Comparison of ENCODE assay signal across 14 cellular contexts in genomic region chr12:47754126-47754525, GRCh38. TPM values are rescaled to one million over a fixed set of nuclear protein-coding genes. Genes with fewer than 3 reads are reported as not detected.
A peak's percentile ranks its signal among the peaks of the same experiment; 100 is the strongest.
DNase-seq lines count a peak whose midpoint lies in the region; ATAC-seq, FAIRE-seq and TF ChIP-seq lines count a peak whose summit lies in the region.
"Had no signal": no experiment of that assay in that cellular context is flagged by ENCODE, and none has a peak within 500 bp of the region (broad histone marks: within the 10 kb centered on the region; RNA-seq: fewer than 3 reads in every experiment).

No MANE protein-coding gene starts in this region.

- TF ChIP-seq CTCF in RWPE2 (IDR thresholded peaks at IDR 0.05; ENCODE audit: poor library complexity, severe bottlenecking) = no peak

- H3K4me1 ChIP-seq in GM23248 (ENCODE audit: insufficient read depth) (peaks cover 30% of the 10 kb centered on the region), RWPE2 (ENCODE audit: insufficient read depth, poor library complexity, severe bottlenecking) (peaks cover 53% of the 10 kb centered on the region), iPS-20b (ENCODE audit: insufficient read depth, low read length) (peaks cover 30% of the 10 kb centered on the region), stomach smooth muscle (ENCODE audit: control insufficient read depth, insufficient read depth, low read length) (peaks cover 37% of the 10 kb centered on the region), small intestine (ENCODE audit: control insufficient read depth in 2 of 2, insufficient read depth in 1 of 2, low read depth in 1 of 2, low read length in 1 of 2) (peaks cover 3 to 10% of the 10 kb centered on the region in 2 donors)

- H3K79me2 ChIP-seq in GM23248 (ENCODE audit: insufficient read depth) = no peaks in the 10 kb centered on the region

- no peaks in the 10 kb centered on the region for H3K9me3 ChIP-seq in GM23248 (ENCODE audit: low read depth)
- no peaks in the 10 kb centered on the region for H3K9me3 ChIP-seq in RWPE2 (ENCODE audit: severe bottlenecking)
- H3K9me3 ChIP-seq in iPS-20b (ENCODE audit: insufficient read depth, low read depth, low read length) = no peaks in the 10 kb centered on the region
- H3K9me3 ChIP-seq in stomach smooth muscle (ENCODE audit: control insufficient read depth in 2 of 2, low read length in 2 of 2) = no peaks in the 10 kb centered on the region
- no peaks in the 10 kb centered on the region for H3K9me3 ChIP-seq in small intestine (ENCODE audit: control insufficient read depth, low read depth)

- H2AFZ ChIP-seq in GM23248 = no peak overlapping the region

- H3K9me2 ChIP-seq in GM23248 (ENCODE audit: insufficient read depth) = no peaks in the 10 kb centered on the region

- H3K4me3 ChIP-seq in GM23248 (no peak overlapping the region), RWPE2 (ENCODE audit: severe bottlenecking) (no peak overlapping the region), iPS-20b (ENCODE audit: low read length) (no peak overlapping the region), stomach smooth muscle (ENCODE audit: low read length in 2 of 2) (no peak overlapping the region), small intestine (ENCODE audit: low read depth in 1 of 2, low read length in 2 of 2) (no peak overlapping the region)

- H3F3A ChIP-seq in GM23248 (ENCODE audit: insufficient read depth) = peaks cover 23% of the 10 kb centered on the region

- in situ Hi-C loops in GM23248 (cut with MboI) = no loop called here

- H3K27ac ChIP-seq in GM23248 = no peak overlapping the region
- peak overlapping the region; percentile 98 for H3K27ac ChIP-seq in RWPE2 (ENCODE audit: poor library complexity, severe bottlenecking)
- H3K27ac ChIP-seq in iPS-20b (ENCODE audit: low read length) = no peak overlapping the region
- peak overlapping the region; percentile 24 for H3K27ac ChIP-seq in stomach smooth muscle (ENCODE audit: low read length)
- peak overlapping the region in 1 of 2 donors; percentile 89 for H3K27ac ChIP-seq in small intestine (ENCODE audit: low read depth in 1 of 2, low read length in 1 of 2)

- no peak for FAIRE-seq in small intestine (lab: Jason Lieb, UNC)

- no peaks in the 10 kb centered on the region for H4K20me1 ChIP-seq in GM23248 (ENCODE audit: insufficient read depth)

- H3K27me3 ChIP-seq in GM23248 (replicated peaks; ENCODE audit: insufficient read depth) = no peaks in the 10 kb centered on the region
- H3K27me3 ChIP-seq in RWPE2 (ENCODE audit: insufficient read depth, poor library complexity, severe bottlenecking) = no peaks in the 10 kb centered on the region
- 0 out of 2 replicates have a peak, but pooled peaks cover 11% of the 10 kb centered on the region for H3K27me3 ChIP-seq in iPS-20b (ENCODE audit: insufficient read depth, low read length)
- no peaks in the 10 kb centered on the region for H3K27me3 ChIP-seq in stomach smooth muscle (ENCODE audit: control insufficient read depth in 1 of 2, insufficient read depth in 2 of 2, low read length in 2 of 2)
- no peaks in the 10 kb centered on the region for H3K27me3 ChIP-seq in small intestine (ENCODE audit: control insufficient read depth in 2 of 2, insufficient read depth in 2 of 2, low read length in 2 of 2)

- H3K9ac ChIP-seq in GM23248 (no peak overlapping the region), iPS-20b (ENCODE audit: low read depth, low read length) (peak overlapping the region; percentile 32; the same call in 1 of the 2 replicates), stomach smooth muscle (ENCODE audit: low read length in 2 of 2) (peak overlapping the region in 1 of 2 donors; percentile 20)

- DNase-seq in GM23248 = no peak
- no peak for DNase-seq in RWPE2 (ENCODE audit: low spot score)
- no peak for DNase-seq in DMS114 treated with DMSO at 0.1 percent for 48 hours (lab: John Stamatoyannopoulos, UW; ENCODE audit: unreplicated experiment)
- DNase-seq in small intestine = no peak
- DNase-seq: activated CD4-positive, alpha-beta T cell treated with anti-CD3 and anti-CD28 coated beads for 36 hours; activated naive CD4-positive, alpha-beta T cell treated with Interleukin-2 at 50 U/mL for 16 hours; CD8-positive, alpha-beta memory T cell; effector memory CD4-positive, alpha-beta T cell; stimulated activated CD4-positive, alpha-beta T cell treated with anti-CD3 and anti-CD28 coated beads, Interleukin-4, amount 100 ng/mL, for 4 hours had no signal

- H3K36me3 ChIP-seq in GM23248 (ENCODE audit: low read depth) (no peaks in the 10 kb centered on the region), RWPE2 (ENCODE audit: low read depth) (peaks cover 14% of the 10 kb centered on the region), iPS-20b (ENCODE audit: insufficient read depth, low read depth, low read length) (no peaks in the 10 kb centered on the region), stomach smooth muscle (ENCODE audit: control insufficient read depth in 2 of 2, insufficient read depth in 2 of 2, low read length in 2 of 2) (no peaks in the 10 kb centered on the region), small intestine (ENCODE audit: control insufficient read depth in 2 of 2, insufficient read depth in 2 of 2, low read length in 2 of 2) (no peaks in the 10 kb centered on the region)

- peak overlapping the region; percentile 22 for H3K4me2 ChIP-seq in GM23248 (ENCODE audit: unreplicated experiment)

- WGBS in GM23248 (ENCODE audit: low coverage in 1 of 2, low lambda C conversion rate in 2 of 2, missing lambda C conversion rate in 2 of 2), 2 experiments = 86 to 93% methylated on average over 4 of the region's 4 CpGs
- WGBS in small intestine, 3 donors = 77 to 82% (median 78%) methylated on average over 4 of the region's 4 CpGs

- ATAC-seq in RWPE2 (ENCODE audit: low read depth) = peak; percentile 28
- ATAC-seq in HG03378 (IDR thresholded peaks at IDR 0.05; ENCODE audit: unreplicated experiment) = no peak
- no peak for ATAC-seq in HG03045 (IDR thresholded peaks at IDR 0.05; ENCODE audit: unreplicated experiment)
- ATAC-seq: activated CD4-positive, alpha-beta T cell treated with anti-CD3 and anti-CD28 coated beads for 36 hours had no signal

RNA-seq across cellular contexts. Expression of gene RAPGEF3, which starts 4.6 kb away (rescaled TPM):
- 1.3 and 3.7 TPM in 2 replicates for total RNA-seq in GM23248 (2014; rRNA removed; shearing (Covaris generic))
- polyA plus RNA-seq in GM23248 (2016; fragmentation: Nextera tagmentation; extraction: Ambion mirVana) = 1.1 and 1.4 TPM in 2 replicates
- polyA plus RNA-seq in small intestine = 10 to 100 TPM in 1 of 3 donors, 1 to 10 TPM in 2; 2.5 to 19.8 (median 2.7) TPM

RNA-seq across cellular contexts. Expression of gene SLC48A1, which starts 18.9 kb away (rescaled TPM):
- 16.4 and 20.9 TPM in 2 replicates for total RNA-seq in GM23248 (2014; rRNA removed; shearing (Covaris generic))
- 19.1 and 21.8 TPM in 2 replicates for polyA plus RNA-seq in GM23248 (2016; fragmentation: Nextera tagmentation; extraction: Ambion mirVana)
- 10 to 100 TPM in 1 of 3 donors, 1 to 10 TPM in 2; 5.1 to 12.1 (median 5.4) TPM for polyA plus RNA-seq in small intestine

RNA-seq across cellular contexts. Expression of gene ENDOU, which starts 28.8 kb away (rescaled TPM):
- total RNA-seq in GM23248 (2014; rRNA removed; shearing (Covaris generic)) = 0.22 TPM in 1 of 2 replicates, not detected in the other
- polyA plus RNA-seq in GM23248 (2016; fragmentation: Nextera tagmentation; extraction: Ambion mirVana) = 0.10 TPM in 1 of 2 replicates, not detected in the other
- polyA plus RNA-seq in small intestine = under 1 TPM in 1 of 3 donors, not detected in 2; 0.30 TPM
- total RNA-seq: activated CD4-positive, alpha-beta T cell treated with anti-CD3 and anti-CD28 coated beads for 36 hours; CD8-positive, alpha-beta memory T cell; neural crest cell had no signal
- polyA plus RNA-seq: CD8-positive, alpha-beta memory T cell had no signal

RNA-seq across cellular contexts. Expression of gene RPAP3, which starts 48.3 kb away (rescaled TPM):
- total RNA-seq in GM23248 (2014; rRNA removed; shearing (Covaris generic)) = 16.2 and 18.6 TPM in 2 replicates
- polyA plus RNA-seq in GM23248 (2016; fragmentation: Nextera tagmentation; extraction: Ambion mirVana) = 27.7 and 27.8 TPM in 2 replicates
- polyA plus RNA-seq in small intestine = 10 to 100 TPM in 2 of 3 donors, 1 to 10 TPM in 1; 8.7 to 14.6 (median 14.2) TPM

Comparison
In these comparisons a context has a peak if more than half of its experiments do, and no peak if none do; other contexts are left out.
1. H3K27ac ChIP-seq: peak in RWPE2 (single experiment) and stomach smooth muscle (single experiment); none in GM23248 (single experiment) and iPS-20b (single experiment).